1 cellular context compared by ENCODE assay signal in the genomic region with DNA sequence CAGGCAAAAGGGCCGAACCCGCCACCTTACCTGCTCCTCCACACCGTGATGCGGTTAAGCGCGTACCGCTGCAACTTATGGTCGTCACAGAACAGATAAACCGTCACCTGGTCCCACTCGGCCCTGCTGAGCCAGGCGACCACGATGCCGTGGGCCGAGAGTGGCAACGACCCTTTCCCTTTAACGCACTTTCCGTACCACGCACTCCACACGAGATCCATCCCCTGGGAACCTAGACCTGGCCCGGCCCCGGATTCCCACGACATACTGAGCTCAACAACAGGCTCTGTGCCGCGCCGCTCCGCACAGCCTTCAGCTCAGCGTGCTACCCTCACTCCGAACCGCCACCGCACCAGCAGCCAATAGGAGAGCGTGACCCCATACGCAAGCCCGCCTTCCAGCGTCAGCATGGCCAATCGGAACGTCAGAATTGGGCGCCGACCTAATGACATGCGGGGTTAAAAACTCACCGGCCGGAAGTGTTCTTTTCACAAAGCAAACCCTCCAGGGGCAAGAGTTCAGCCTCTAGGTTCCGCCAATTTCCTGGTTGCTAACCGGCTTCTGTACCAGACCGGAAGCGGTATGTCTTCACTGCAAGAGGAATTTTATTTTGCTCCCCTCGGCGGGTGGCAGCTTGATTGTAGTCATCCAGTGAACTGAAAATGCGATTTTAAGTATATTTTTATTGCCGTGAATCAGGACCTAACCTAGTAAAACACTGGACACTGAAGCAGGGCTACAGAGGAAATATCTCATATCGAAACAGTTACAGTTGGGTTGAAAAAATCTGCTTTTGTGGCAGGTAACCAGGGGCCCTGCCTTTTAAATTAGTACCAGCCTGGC.
TF ChIP-seq lines count a peak whose summit lies in the region.

A gene (minus strand): TSS at position 338 of the 843 bp plus-strand sequence. CDS start 72 bp downstream, at position 266.

TF ChIP-seq in K562, 482 proteins besides CTCF, POLR2A, EP300 and RAD21 (continued from another document and continues in another):
- TF ChIP-seq, protein P1, sequence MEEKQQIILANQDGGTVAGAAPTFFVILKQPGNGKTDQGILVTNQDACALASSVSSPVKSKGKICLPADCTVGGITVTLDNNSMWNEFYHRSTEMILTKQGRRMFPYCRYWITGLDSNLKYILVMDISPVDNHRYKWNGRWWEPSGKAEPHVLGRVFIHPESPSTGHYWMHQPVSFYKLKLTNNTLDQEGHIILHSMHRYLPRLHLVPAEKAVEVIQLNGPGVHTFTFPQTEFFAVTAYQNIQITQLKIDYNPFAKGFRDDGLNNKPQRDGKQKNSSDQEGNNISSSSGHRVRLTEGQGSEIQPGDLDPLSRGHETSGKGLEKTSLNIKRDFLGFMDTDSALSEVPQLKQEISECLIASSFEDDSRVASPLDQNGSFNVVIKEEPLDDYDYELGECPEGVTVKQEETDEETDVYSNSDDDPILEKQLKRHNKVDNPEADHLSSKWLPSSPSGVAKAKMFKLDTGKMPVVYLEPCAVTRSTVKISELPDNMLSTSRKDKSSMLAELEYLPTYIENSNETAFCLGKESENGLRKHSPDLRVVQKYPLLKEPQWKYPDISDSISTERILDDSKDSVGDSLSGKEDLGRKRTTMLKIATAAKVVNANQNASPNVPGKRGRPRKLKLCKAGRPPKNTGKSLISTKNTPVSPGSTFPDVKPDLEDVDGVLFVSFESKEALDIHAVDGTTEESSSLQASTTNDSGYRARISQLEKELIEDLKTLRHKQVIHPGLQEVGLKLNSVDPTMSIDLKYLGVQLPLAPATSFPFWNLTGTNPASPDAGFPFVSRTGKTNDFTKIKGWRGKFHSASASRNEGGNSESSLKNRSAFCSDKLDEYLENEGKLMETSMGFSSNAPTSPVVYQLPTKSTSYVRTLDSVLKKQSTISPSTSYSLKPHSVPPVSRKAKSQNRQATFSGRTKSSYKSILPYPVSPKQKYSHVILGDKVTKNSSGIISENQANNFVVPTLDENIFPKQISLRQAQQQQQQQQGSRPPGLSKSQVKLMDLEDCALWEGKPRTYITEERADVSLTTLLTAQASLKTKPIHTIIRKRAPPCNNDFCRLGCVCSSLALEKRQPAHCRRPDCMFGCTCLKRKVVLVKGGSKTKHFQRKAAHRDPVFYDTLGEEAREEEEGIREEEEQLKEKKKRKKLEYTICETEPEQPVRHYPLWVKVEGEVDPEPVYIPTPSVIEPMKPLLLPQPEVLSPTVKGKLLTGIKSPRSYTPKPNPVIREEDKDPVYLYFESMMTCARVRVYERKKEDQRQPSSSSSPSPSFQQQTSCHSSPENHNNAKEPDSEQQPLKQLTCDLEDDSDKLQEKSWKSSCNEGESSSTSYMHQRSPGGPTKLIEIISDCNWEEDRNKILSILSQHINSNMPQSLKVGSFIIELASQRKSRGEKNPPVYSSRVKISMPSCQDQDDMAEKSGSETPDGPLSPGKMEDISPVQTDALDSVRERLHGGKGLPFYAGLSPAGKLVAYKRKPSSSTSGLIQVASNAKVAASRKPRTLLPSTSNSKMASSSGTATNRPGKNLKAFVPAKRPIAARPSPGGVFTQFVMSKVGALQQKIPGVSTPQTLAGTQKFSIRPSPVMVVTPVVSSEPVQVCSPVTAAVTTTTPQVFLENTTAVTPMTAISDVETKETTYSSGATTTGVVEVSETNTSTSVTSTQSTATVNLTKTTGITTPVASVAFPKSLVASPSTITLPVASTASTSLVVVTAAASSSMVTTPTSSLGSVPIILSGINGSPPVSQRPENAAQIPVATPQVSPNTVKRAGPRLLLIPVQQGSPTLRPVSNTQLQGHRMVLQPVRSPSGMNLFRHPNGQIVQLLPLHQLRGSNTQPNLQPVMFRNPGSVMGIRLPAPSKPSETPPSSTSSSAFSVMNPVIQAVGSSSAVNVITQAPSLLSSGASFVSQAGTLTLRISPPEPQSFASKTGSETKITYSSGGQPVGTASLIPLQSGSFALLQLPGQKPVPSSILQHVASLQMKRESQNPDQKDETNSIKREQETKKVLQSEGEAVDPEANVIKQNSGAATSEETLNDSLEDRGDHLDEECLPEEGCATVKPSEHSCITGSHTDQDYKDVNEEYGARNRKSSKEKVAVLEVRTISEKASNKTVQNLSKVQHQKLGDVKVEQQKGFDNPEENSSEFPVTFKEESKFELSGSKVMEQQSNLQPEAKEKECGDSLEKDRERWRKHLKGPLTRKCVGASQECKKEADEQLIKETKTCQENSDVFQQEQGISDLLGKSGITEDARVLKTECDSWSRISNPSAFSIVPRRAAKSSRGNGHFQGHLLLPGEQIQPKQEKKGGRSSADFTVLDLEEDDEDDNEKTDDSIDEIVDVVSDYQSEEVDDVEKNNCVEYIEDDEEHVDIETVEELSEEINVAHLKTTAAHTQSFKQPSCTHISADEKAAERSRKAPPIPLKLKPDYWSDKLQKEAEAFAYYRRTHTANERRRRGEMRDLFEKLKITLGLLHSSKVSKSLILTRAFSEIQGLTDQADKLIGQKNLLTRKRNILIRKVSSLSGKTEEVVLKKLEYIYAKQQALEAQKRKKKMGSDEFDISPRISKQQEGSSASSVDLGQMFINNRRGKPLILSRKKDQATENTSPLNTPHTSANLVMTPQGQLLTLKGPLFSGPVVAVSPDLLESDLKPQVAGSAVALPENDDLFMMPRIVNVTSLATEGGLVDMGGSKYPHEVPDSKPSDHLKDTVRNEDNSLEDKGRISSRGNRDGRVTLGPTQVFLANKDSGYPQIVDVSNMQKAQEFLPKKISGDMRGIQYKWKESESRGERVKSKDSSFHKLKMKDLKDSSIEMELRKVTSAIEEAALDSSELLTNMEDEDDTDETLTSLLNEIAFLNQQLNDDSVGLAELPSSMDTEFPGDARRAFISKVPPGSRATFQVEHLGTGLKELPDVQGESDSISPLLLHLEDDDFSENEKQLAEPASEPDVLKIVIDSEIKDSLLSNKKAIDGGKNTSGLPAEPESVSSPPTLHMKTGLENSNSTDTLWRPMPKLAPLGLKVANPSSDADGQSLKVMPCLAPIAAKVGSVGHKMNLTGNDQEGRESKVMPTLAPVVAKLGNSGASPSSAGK (IDR thresholded peaks at IDR 0.05), result peak; percentile 51
- TF ChIP-seq, protein P2, sequence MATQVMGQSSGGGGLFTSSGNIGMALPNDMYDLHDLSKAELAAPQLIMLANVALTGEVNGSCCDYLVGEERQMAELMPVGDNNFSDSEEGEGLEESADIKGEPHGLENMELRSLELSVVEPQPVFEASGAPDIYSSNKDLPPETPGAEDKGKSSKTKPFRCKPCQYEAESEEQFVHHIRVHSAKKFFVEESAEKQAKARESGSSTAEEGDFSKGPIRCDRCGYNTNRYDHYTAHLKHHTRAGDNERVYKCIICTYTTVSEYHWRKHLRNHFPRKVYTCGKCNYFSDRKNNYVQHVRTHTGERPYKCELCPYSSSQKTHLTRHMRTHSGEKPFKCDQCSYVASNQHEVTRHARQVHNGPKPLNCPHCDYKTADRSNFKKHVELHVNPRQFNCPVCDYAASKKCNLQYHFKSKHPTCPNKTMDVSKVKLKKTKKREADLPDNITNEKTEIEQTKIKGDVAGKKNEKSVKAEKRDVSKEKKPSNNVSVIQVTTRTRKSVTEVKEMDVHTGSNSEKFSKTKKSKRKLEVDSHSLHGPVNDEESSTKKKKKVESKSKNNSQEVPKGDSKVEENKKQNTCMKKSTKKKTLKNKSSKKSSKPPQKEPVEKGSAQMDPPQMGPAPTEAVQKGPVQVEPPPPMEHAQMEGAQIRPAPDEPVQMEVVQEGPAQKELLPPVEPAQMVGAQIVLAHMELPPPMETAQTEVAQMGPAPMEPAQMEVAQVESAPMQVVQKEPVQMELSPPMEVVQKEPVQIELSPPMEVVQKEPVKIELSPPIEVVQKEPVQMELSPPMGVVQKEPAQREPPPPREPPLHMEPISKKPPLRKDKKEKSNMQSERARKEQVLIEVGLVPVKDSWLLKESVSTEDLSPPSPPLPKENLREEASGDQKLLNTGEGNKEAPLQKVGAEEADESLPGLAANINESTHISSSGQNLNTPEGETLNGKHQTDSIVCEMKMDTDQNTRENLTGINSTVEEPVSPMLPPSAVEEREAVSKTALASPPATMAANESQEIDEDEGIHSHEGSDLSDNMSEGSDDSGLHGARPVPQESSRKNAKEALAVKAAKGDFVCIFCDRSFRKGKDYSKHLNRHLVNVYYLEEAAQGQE (CRISPR knock-in tag; IDR thresholded peaks at IDR 0.05; ENCODE audit: low read depth), result no peak
- TF ChIP-seq, protein P3, sequence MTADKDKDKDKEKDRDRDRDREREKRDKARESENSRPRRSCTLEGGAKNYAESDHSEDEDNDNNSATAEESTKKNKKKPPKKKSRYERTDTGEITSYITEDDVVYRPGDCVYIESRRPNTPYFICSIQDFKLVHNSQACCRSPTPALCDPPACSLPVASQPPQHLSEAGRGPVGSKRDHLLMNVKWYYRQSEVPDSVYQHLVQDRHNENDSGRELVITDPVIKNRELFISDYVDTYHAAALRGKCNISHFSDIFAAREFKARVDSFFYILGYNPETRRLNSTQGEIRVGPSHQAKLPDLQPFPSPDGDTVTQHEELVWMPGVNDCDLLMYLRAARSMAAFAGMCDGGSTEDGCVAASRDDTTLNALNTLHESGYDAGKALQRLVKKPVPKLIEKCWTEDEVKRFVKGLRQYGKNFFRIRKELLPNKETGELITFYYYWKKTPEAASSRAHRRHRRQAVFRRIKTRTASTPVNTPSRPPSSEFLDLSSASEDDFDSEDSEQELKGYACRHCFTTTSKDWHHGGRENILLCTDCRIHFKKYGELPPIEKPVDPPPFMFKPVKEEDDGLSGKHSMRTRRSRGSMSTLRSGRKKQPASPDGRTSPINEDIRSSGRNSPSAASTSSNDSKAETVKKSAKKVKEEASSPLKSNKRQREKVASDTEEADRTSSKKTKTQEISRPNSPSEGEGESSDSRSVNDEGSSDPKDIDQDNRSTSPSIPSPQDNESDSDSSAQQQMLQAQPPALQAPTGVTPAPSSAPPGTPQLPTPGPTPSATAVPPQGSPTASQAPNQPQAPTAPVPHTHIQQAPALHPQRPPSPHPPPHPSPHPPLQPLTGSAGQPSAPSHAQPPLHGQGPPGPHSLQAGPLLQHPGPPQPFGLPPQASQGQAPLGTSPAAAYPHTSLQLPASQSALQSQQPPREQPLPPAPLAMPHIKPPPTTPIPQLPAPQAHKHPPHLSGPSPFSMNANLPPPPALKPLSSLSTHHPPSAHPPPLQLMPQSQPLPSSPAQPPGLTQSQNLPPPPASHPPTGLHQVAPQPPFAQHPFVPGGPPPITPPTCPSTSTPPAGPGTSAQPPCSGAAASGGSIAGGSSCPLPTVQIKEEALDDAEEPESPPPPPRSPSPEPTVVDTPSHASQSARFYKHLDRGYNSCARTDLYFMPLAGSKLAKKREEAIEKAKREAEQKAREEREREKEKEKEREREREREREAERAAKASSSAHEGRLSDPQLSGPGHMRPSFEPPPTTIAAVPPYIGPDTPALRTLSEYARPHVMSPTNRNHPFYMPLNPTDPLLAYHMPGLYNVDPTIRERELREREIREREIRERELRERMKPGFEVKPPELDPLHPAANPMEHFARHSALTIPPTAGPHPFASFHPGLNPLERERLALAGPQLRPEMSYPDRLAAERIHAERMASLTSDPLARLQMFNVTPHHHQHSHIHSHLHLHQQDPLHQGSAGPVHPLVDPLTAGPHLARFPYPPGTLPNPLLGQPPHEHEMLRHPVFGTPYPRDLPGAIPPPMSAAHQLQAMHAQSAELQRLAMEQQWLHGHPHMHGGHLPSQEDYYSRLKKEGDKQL (CRISPR knock-in tag; IDR thresholded peaks at IDR 0.05; ENCODE audit: borderline replicate concordance), result no peak
- TF ChIP-seq TEAD4 (IDR thresholded peaks at IDR 0.05; ENCODE audit: low read length) (peak; percentile 11; the same call in 1 of the 2 replicates), TEAD4 (CRISPR knock-in tag; IDR thresholded peaks at IDR 0.05; ENCODE audit: borderline replicate concordance) (no peak), NBN (IDR thresholded peaks at IDR 0.05; ENCODE audit: low read depth) (no peak; the same call in 1 of the 2 replicates), ZNF699 (CRISPR knock-in tag; IDR thresholded peaks at IDR 0.05; ENCODE audit: insufficient replicate concordance) (no peak), MYC (IDR thresholded peaks at IDR 0.05; ENCODE audit: low read depth, low read length) (peak; percentile 81), MYC (CRISPR knock-in tag; IDR thresholded peaks at IDR 0.05; ENCODE audit: borderline replicate concordance, low read depth) (peak; percentile 0; the same call in 1 of the 2 replicates), PURB (CRISPR knock-in tag; IDR thresholded peaks at IDR 0.05; ENCODE audit: low read depth) (no peak), PHF21A (IDR thresholded peaks at IDR 0.05; ENCODE audit: borderline replicate concordance, low read depth) (no peak), HDAC1 (IDR thresholded peaks at IDR 0.05) (peak in 1 of 2 experiments; percentile 94; a peak in 2 of 4 replicates), NRF1 (conservative IDR thresholded peaks at IDR 0.05 in 1 of 2, IDR thresholded peaks at IDR 0.05 in 1 of 2) (peak; percentile 54 to 68), TOE1 (IDR thresholded peaks at IDR 0.05; ENCODE audit: borderline replicate concordance) (peak; percentile 66), TOE1 (CRISPR knock-in tag; IDR thresholded peaks at IDR 0.05; ENCODE audit: borderline replicate concordance, low read depth) (no peak), RFX1 (IDR thresholded peaks at IDR 0.05) (no peak), MAZ (CRISPR knock-in tag; conservative IDR thresholded peaks at IDR 0.05 in 1 of 2, IDR thresholded peaks at IDR 0.05 in 1 of 2) (0 out of 4 replicates have a peak, but pooled peaks of 1 of the 2 experiments have one; percentile 34), ASH1L (IDR thresholded peaks at IDR 0.05; ENCODE audit: borderline replicate concordance, low read depth, partially characterized antibody) (peak; percentile 83)
- TF ChIP-seq, protein P4, sequence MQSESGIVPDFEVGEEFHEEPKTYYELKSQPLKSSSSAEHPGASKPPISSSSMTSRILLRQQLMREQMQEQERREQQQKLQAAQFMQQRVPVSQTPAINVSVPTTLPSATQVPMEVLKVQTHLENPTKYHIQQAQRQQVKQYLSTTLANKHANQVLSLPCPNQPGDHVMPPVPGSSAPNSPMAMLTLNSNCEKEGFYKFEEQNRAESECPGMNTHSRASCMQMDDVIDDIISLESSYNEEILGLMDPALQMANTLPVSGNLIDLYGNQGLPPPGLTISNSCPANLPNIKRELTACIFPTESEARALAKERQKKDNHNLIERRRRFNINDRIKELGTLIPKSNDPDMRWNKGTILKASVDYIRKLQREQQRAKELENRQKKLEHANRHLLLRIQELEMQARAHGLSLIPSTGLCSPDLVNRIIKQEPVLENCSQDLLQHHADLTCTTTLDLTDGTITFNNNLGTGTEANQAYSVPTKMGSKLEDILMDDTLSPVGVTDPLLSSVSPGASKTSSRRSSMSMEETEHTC (IDR thresholded peaks at IDR 0.05), result no peak
- TF ChIP-seq, protein P5, sequence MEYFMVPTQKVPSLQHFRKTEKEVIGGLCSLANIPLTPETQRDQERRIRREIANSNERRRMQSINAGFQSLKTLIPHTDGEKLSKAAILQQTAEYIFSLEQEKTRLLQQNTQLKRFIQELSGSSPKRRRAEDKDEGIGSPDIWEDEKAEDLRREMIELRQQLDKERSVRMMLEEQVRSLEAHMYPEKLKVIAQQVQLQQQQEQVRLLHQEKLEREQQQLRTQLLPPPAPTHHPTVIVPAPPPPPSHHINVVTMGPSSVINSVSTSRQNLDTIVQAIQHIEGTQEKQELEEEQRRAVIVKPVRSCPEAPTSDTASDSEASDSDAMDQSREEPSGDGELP (CRISPR knock-in tag; IDR thresholded peaks at IDR 0.05; ENCODE audit: borderline replicate concordance), result peak; percentile 62; the same call in 1 of the 2 replicates
- TF ChIP-seq, protein P6, sequence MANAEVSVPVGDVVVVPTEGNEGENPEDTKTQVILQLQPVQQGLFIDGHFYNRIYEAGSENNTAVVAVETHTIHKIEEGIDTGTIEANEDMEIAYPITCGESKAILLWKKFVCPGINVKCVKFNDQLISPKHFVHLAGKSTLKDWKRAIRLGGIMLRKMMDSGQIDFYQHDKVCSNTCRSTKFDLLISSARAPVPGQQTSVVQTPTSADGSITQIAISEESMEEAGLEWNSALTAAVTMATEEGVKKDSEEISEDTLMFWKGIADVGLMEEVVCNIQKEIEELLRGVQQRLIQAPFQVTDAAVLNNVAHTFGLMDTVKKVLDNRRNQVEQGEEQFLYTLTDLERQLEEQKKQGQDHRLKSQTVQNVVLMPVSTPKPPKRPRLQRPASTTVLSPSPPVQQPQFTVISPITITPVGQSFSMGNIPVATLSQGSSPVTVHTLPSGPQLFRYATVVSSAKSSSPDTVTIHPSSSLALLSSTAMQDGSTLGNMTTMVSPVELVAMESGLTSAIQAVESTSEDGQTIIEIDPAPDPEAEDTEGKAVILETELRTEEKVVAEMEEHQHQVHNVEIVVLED (CRISPR knock-in tag; IDR thresholded peaks at IDR 0.05), result peak; percentile 94
